Comparison of ENCODE assay signal across 16 cellular contexts in the genomic region with DNA sequence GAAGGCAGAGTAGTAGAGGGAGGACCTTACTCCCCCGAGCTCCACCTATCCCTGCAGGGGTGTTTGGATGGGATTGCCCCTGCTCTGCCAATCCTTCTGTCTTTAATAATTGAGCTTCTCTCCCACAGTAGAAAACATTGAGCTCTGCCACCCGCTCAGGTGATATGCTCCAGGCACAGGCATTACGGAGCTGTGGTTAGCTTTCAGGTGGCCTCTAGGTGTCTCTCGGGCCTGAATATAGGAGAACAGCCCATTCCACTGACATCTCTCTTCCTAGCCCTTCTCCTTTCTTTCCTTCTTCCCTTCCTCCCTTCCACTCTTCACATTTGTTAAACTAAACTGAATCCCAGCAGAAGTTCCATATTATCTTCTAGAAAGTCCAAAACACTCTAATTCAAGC.
DNase-seq lines count a peak whose midpoint lies in the region; ATAC-seq and TF ChIP-seq lines count a peak whose summit lies in the region.
"Had no signal": no experiment of that assay in that cellular context is flagged by ENCODE, and none has a peak within 500 bp of the region (broad histone marks: within the 10 kb centered on the region; RNA-seq: fewer than 3 reads in every experiment).

No MANE protein-coding gene starts in this region.

- H3K79me2 ChIP-seq in OCI-LY1 (ENCODE audit: insufficient read depth, low read length) = no peaks in the 10 kb centered on the region

- in situ Hi-C loops in GM13977 (cut with MboI; ENCODE audit: low pct_unique_long_range_greater_than_20kb, low sequenced_read_pairs, unreplicated experiment) = no loop called here

- no peaks in the 10 kb centered on the region for H3K9me3 ChIP-seq in OCI-LY1 (ENCODE audit: low read length)

- H3K4me3 ChIP-seq in OCI-LY1 (ENCODE audit: low read depth, low read length, poor library complexity, severe bottlenecking) = no peak overlapping the region

- no peak overlapping the region for H2AFZ ChIP-seq in OCI-LY1 (ENCODE audit: low read length)

- no peak overlapping the region for H3K4me3 Mint-ChIP-seq in stimulated activated effector memory CD8-positive, alpha-beta T cell treated with anti-CD3 and anti-CD28 coated beads, Interleukin-12 subunit alpha, Interleukin-12 subunit beta, amount 100 ng/mL, for 72 hours

- no peaks in the 10 kb centered on the region for H3K9me2 ChIP-seq in OCI-LY1 (ENCODE audit: low read depth, low read length)

- no peak for ATAC-seq in foreskin keratinocyte
- ATAC-seq in stimulated activated effector memory CD8-positive, alpha-beta T cell treated with anti-CD3 and anti-CD28 coated beads, Interleukin-12 subunit alpha, Interleukin-12 subunit beta, amount 100 ng/mL, for 72 hours = no peak

- peaks cover 5% of the 10 kb centered on the region for H3K36me3 Mint-ChIP-seq in stimulated activated effector memory CD8-positive, alpha-beta T cell treated with anti-CD3 and anti-CD28 coated beads, Interleukin-12 subunit alpha, Interleukin-12 subunit beta, amount 100 ng/mL, for 72 hours

- no peak overlapping the region for H3K9ac ChIP-seq in OCI-LY1 (ENCODE audit: low read length)

- H3K36me3 ChIP-seq in OCI-LY1 (ENCODE audit: insufficient read depth, low read length) = no peaks in the 10 kb centered on the region

- no peaks in the 10 kb centered on the region for H3F3A ChIP-seq in OCI-LY1 (ENCODE audit: insufficient read depth, low read length)

- TF ChIP-seq CTCF in GM13977 (IDR thresholded peaks at IDR 0.05; ENCODE audit: extremely low read depth, insufficient read depth, missing control alignments) (peak; percentile 10), OCI-LY1 (IDR thresholded peaks at IDR 0.05; ENCODE audit: low read length) (0 out of 2 replicates have a peak, but pooled peaks have one; percentile 18), foreskin keratinocyte (conservative IDR thresholded peaks at IDR 0.05) (peak; percentile 17)

- H3K4me1 ChIP-seq in OCI-LY1 (ENCODE audit: insufficient read depth, low read length, severe bottlenecking) = no peaks in the 10 kb centered on the region
- H3K4me1 ChIP-seq in foreskin keratinocyte = peaks cover 13% of the 10 kb centered on the region

- DNase-seq in GM13977 (ENCODE audit: low spot score) (no peak), foreskin keratinocyte (no peak), NOMO-1 (lab: John Stamatoyannopoulos, UW; ENCODE audit: unreplicated experiment in 2 of 2) (no peak), SKM-1 treated with dmso at 0.1 percent for 144 hours (lab: John Stamatoyannopoulos, UW; ENCODE audit: unreplicated experiment) (no peak), NOMO-1 treated with DMSO at 0.1 percent for 48 hours (lab: John Stamatoyannopoulos, UW; ENCODE audit: unreplicated experiment) (no peak)
- DNase-seq in stimulated activated effector memory CD8-positive, alpha-beta T cell treated with anti-CD3 and anti-CD28 coated beads, Interleukin-12 subunit alpha, Interleukin-12 subunit beta, amount 100 ng/mL, for 72 hours (ENCODE audit: low spot score in 2 of 2) = no peak
- DNase-seq: C1 segment of cervical spinal cord, DND-41, GOT3, KBM-7, NCI-H1105, NCI-H1694, NCI-H2081 treated with DMSO at 0.1 percent for 48 hours, NCI-H510A, NCI-H774 had no signal

- no peak overlapping the region for H3K4me2 ChIP-seq in OCI-LY1 (ENCODE audit: low read length)

- no peaks in the 10 kb centered on the region for H3K4me1 Mint-ChIP-seq in stimulated activated effector memory CD8-positive, alpha-beta T cell treated with anti-CD3 and anti-CD28 coated beads, Interleukin-12 subunit alpha, Interleukin-12 subunit beta, amount 100 ng/mL, for 72 hours

- H3K27me3 ChIP-seq in OCI-LY1 (ENCODE audit: insufficient read depth, low read length) (no peaks in the 10 kb centered on the region), foreskin keratinocyte (no peaks in the 10 kb centered on the region)

- H3K27ac ChIP-seq in OCI-LY1 (ENCODE audit: low read depth, low read length, poor library complexity, severe bottlenecking) (no peak overlapping the region), foreskin keratinocyte (no peak overlapping the region)

- H3K9me3 Mint-ChIP-seq in stimulated activated effector memory CD8-positive, alpha-beta T cell treated with anti-CD3 and anti-CD28 coated beads, Interleukin-12 subunit alpha, Interleukin-12 subunit beta, amount 100 ng/mL, for 72 hours = peaks cover 3% of the 10 kb centered on the region

- peak overlapping the region; percentile 27 for H3K27ac Mint-ChIP-seq in stimulated activated effector memory CD8-positive, alpha-beta T cell treated with anti-CD3 and anti-CD28 coated beads, Interleukin-12 subunit alpha, Interleukin-12 subunit beta, amount 100 ng/mL, for 72 hours

- H4K20me1 ChIP-seq in OCI-LY1 (ENCODE audit: insufficient read depth, low read length) = no peaks in the 10 kb centered on the region
